ENCODE assay signal across 8 cellular contexts in the genomic region with DNA sequence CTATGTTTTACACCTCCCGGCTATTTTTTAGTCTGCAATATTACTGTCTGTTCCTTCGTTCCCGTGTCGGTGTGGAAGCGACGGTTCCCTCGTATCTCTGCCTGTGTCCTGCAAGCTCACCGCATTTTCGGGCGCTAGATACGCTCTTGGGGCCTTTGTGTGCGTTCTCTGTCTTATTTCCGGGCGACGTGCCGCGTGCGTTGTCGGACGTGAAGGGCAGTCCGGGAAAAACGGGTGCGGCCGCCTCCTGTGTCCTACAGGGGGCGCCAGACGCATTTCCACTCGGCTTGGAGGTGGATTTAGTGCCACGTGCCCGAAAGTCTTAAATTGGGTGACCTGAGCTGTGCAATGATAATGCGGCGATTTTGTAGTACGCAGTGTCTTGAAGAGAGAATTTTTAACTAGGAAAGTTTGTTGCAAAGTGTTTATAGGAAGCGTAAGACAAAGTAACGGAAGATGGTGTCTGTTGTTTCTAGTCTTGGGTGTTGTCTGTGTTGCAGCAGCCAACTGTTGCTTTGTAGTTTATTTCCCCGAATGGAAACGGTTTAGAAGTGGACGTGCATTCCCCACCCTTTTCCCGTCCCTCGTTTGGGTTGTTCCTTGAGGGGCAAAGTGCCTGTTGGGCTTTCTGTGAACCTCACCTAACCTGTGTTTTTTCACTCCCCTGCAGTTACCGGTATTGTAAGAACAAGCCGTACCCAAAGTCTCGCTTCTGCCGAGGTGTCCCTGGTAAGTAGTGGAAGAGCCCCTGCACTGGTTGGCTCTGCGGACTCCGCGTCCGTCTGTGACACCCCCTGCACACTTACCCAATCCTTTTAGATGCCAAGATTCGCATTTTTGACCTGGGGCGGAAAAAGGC. TPM values are rescaled to one million over a fixed set of nuclear protein-coding genes. Genes with fewer than 3 reads are reported as not detected.
DNase-seq lines count a peak whose midpoint lies in the region; ATAC-seq and TF ChIP-seq lines count a peak whose summit lies in the region.

No MANE protein-coding gene starts in this region.

- H3K9me3 Mint-ChIP-seq in natural killer cell: no peaks in the 10 kb centered on the region

- no peaks in the 10 kb centered on the region for H3K36me3 Mint-ChIP-seq in natural killer cell

- ATAC-seq in GM18517 (IDR thresholded peaks at IDR 0.05; ENCODE audit: unreplicated experiment) (peak; percentile 24), natural killer cell (peak; percentile 36 to 71 (median 43))

- intact Hi-C loops in natural killer cell (cut with micrococcal nuclease): loop anchor here (5.0 to 10.0 kb wide), 3 partner anchors 43 to 133 kb away; a partner anchor contains a TSS

- TF ChIP-seq CTCF in natural killer cell (IDR thresholded peaks at IDR 0.05): peak; percentile 67

- H3K4me3 Mint-ChIP-seq in natural killer cell: peak overlapping the region; percentile 96

- H3K27me3 Mint-ChIP-seq in natural killer cell (ENCODE audit: low read depth in 2 of 2): peaks cover 0 to 8% of the 10 kb centered on the region in 2 donors

- DNase-seq in KG1 (lab: John Stamatoyannopoulos, UW) (peak; percentile 36), RKO (ENCODE audit: low spot score) (peak; percentile 80), fibroblast of peridontal ligament (ENCODE audit: extremely low read depth) (peak; percentile 82), natural killer cell (peak; percentile 75), iPS-NIHi11 (ENCODE audit: low spot score) (no peak)
- peak; percentile 75 for DNase-seq in activated T-helper 9 cell treated with anti-CD3 and anti-CD28 coated beads, Interleukin-2, amount 50 U/mL, for 16 hours (ENCODE audit: low read depth)
- DNase-seq in stimulated activated naive CD4-positive, alpha-beta T cell treated with Interleukin-2 at 50 U/mL for 16 hours (lab: John Stamatoyannopoulos, UW): peak; percentile 75

- H3K4me1 Mint-ChIP-seq in natural killer cell: peaks cover 14 to 19% of the 10 kb centered on the region in 2 donors

- H3K27ac Mint-ChIP-seq in natural killer cell: peak overlapping the region; percentile 98

RNA-seq across cellular contexts. Expression of a gene that starts 0.7 kb away (rescaled TPM):
- 1,000 to 10,000 TPM; 2,249 to 2,456 (median 2,324) TPM for total RNA-seq in natural killer cell

RNA-seq across cellular contexts. Expression of a gene that starts 10.2 kb away (rescaled TPM):
- total RNA-seq in natural killer cell: 10 to 100 TPM; 16.7 to 19.6 (median 16.8) TPM

RNA-seq across cellular contexts. Expression of a gene that starts 12.4 kb away (rescaled TPM):
- 10 to 100 TPM; 67.3 to 87.2 (median 67.7) TPM for total RNA-seq in natural killer cell

RNA-seq across cellular contexts. Expression of a gene that starts 19.8 kb away (rescaled TPM):
- 100 to 1,000 TPM; 141 to 175 (median 152) TPM for total RNA-seq in natural killer cell

RNA-seq across cellular contexts. Expression of a gene that starts 24.5 kb away (rescaled TPM):
- total RNA-seq in natural killer cell: 1,000 to 10,000 TPM; 2,872 to 3,483 (median 2,927) TPM
